ENCODE assay signal across 11 cellular contexts in the genomic region with DNA sequence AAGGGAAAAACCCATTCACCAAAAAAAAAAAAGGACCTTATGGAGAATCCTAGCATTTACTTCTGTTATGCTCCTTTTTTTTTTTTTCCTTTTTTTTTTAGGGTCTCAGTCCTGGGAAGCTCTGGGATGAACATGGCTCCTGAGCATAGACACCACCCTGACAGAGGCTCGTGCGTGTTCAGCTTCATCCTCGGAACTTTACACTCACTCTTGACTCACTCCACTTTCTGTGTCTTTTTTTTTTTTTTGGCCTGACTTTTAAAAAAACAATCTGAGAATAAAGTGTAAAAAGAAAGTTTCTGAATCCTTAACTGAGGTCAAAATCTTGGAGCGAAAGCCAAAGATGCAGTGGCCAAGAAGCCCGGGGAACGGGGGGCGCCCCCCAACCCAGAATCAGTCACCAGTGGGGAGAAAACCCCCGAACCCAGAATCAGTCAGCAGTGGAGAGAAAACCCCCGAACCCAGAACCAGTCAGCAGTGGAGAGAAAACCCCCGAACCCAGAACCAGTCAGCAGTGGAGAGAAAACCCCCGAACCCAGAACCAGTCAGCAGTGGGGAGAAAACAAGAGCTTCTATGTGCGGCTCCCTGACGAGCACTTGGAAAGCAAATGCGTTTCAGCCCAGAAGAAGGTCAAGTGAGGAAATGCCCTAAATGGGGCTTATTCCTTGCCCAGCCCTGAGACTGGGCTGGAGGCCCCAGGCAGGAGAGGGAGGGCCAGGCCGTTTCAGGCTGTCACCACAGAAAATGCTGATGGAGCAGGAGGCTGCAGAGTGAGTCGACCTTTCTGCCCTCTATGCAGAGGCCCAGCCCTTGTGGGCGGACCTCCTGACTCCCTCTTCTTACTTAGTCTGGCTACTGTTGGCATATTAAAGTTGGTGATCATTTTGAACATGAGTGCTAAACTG. TPM values are rescaled to one million over a fixed set of nuclear protein-coding genes. Genes with fewer than 3 reads are reported as not detected.
DNase-seq lines count a peak whose midpoint lies in the region; ATAC-seq and TF ChIP-seq lines count a peak whose summit lies in the region.
"Had no signal": no experiment of that assay in that cellular context is flagged by ENCODE, and none has a peak within 500 bp of the region (broad histone marks: within the 10 kb centered on the region; RNA-seq: fewer than 3 reads in every experiment).

No MANE protein-coding gene starts in this region.

- no peak for TF ChIP-seq CTCF in cardiac muscle cell (IDR thresholded peaks at IDR 0.05; ENCODE audit: low read depth, low read length)
- TF ChIP-seq CTCF in coronary artery (IDR thresholded peaks at IDR 0.05) = no peak

- DNase-seq in cardiac muscle cell (ENCODE audit: low read depth in 1 of 2, low spot score in 1 of 2) (peak in 1 of 2 donors; percentile 87), cardiac septum (ENCODE audit: low spot score) (no peak), coronary artery (ENCODE audit: low spot score) (no peak), left colon (no peak), HPDE6-E6E7 (ENCODE audit: extremely low spot score) (no peak)
- DNase-seq: glutamatergic neuron, NCI-H510A, testis had no signal

- ATAC-seq in left colon (no peak), HG03280 (IDR thresholded peaks at IDR 0.05; ENCODE audit: unreplicated experiment) (no peak), GM21526 (IDR thresholded peaks at IDR 0.05; ENCODE audit: low FRiP score, unreplicated experiment) (no peak)

- H3K4me3 ChIP-seq in cardiac muscle cell (no peak overlapping the region), coronary artery (no peak overlapping the region), muscle layer of duodenum (ENCODE audit: low read depth in 1 of 2, low read length in 2 of 2) (no peak overlapping the region)
- H3K4me3 ChIP-seq: testis had no signal

- H3K4me1 ChIP-seq in cardiac muscle cell (ENCODE audit: low read depth) (peaks cover 54% of the 10 kb centered on the region), muscle layer of duodenum (ENCODE audit: control insufficient read depth in 1 of 2, insufficient read depth in 2 of 2, low read length in 2 of 2) (peaks cover 4 to 20% of the 10 kb centered on the region in 2 donors)

- H3K36me3 ChIP-seq in cardiac muscle cell (no peaks in the 10 kb centered on the region), muscle layer of duodenum (ENCODE audit: control insufficient read depth in 1 of 2, insufficient read depth in 2 of 2, low read length in 2 of 2) (no peaks in the 10 kb centered on the region)

- intact Hi-C loops in cardiac septum (cut with DNase I) = loop anchor here (10.0 kb wide), 1 partner anchor 214 kb away; no protein-coding TSS in a partner anchor
- intact Hi-C loops in left colon (cut with DNase I, micrococcal nuclease) = loop anchor here in 1 of 2 donors (10.0 kb wide), 1 partner anchor 124 kb away; no protein-coding TSS in a partner anchor

- H3K27ac ChIP-seq in cardiac muscle cell = peak overlapping the region; percentile 100
- peak overlapping the region; percentile 73 to 78 for H3K27ac ChIP-seq in coronary artery
- H3K27ac ChIP-seq in muscle layer of duodenum (ENCODE audit: low read length) = peak overlapping the region; percentile 60
- H3K27ac ChIP-seq: testis had no signal

- H3K27me3 ChIP-seq in cardiac muscle cell (no peaks in the 10 kb centered on the region), muscle layer of duodenum (ENCODE audit: low read depth, low read length) (no peaks in the 10 kb centered on the region)
- H3K27me3 ChIP-seq: testis had no signal

- H3K9me3 ChIP-seq in cardiac muscle cell (ENCODE audit: low read depth) (no peaks in the 10 kb centered on the region), muscle layer of duodenum (ENCODE audit: control insufficient read depth in 1 of 2, low read length in 2 of 2) (no peaks in the 10 kb centered on the region)
- H3K9me3 ChIP-seq: testis had no signal

RNA-seq across cellular contexts. Expression of a gene that starts 19.0 kb away (rescaled TPM):
- total RNA-seq in cardiac muscle cell (639 and 805 TPM in 2 replicates), cardiac septum (215 TPM), left colon (100 to 1,000 TPM; 104 to 116 TPM)
- polyA plus RNA-seq in cardiac muscle cell = 677 and 781 TPM in 2 replicates
